In genomic region chr16:5422643-5423496, GRCh38 we compare ENCODE assay signal across 23 cellular contexts.
"Had no signal": no experiment of that assay in that cellular context is flagged by ENCODE, and none has a peak within 500 bp of the region (broad histone marks: within the 10 kb centered on the region; RNA-seq: fewer than 3 reads in every experiment).

No MANE protein-coding gene starts in this region.

- H3K4me3 Mint-ChIP-seq: immature natural killer cell; naive thymus-derived CD8-positive, alpha-beta T cell; nephron progenitor cell; stimulated activated memory B cell treated with anti-CD40 and anti-IgM and Interleukin-4, amounts not matched to agents 10 μg/mL and 1 μg/mL and 100 μg/mL, for 72 hours had no signal

- H3K36me3 Mint-ChIP-seq: immature natural killer cell; naive thymus-derived CD8-positive, alpha-beta T cell; stimulated activated memory B cell treated with anti-CD40 and anti-IgM and Interleukin-4, amounts not matched to agents 10 μg/mL and 1 μg/mL and 100 μg/mL, for 72 hours had no signal

- H3K27ac ChIP-seq: dorsolateral prefrontal cortex, lower lobe of right lung, prostate gland, right atrium auricular region, sigmoid colon, thoracic aorta, tibial nerve, upper lobe of right lung, uterus had no signal

- FAIRE-seq: frontal cortex had no signal

- H3K4me3 ChIP-seq: dorsolateral prefrontal cortex, lower lobe of right lung, prostate gland, right atrium auricular region, sigmoid colon, thoracic aorta, tibial nerve, upper lobe of right lung, uterus had no signal

- H3K27me3 Mint-ChIP-seq: stimulated activated memory B cell treated with anti-CD40 and anti-IgM and Interleukin-4, amounts not matched to agents 10 μg/mL and 1 μg/mL and 100 μg/mL, for 72 hours had no signal

- H3K27me3 ChIP-seq: right atrium auricular region, sigmoid colon, tibial nerve, upper lobe of right lung, uterus had no signal

- DNase-seq: dorsolateral prefrontal cortex; effector CD4-positive, alpha-beta T cell; hypothalamus; immature natural killer cell; islet precursor cell; kidney glomerular epithelial cell; left colon; left ventricle myocardium superior; lower lobe of right lung; naive thymus-derived CD8-positive, alpha-beta T cell; nephron progenitor cell; sigmoid colon; stimulated activated CD4-positive, alpha-beta T cell treated with anti-CD3 and anti-CD28 coated beads, Interleukin-2, amount 100 ng/mL, for 24 hours; stimulated activated CD4-positive, alpha-beta T cell treated with anti-CD3 and anti-CD28 coated beads, Interleukin-4, amount 100 ng/mL, for 4 hours; stimulated activated naive CD8-positive, alpha-beta T cell treated with anti-CD3 and anti-CD28 coated beads, Interleukin-15, Interleukin-2, amounts not matched to agents 100 U/mL and 50 U/mL, for 24 hours; upper lobe of right lung; uterus had no signal

- H3K27ac Mint-ChIP-seq: immature natural killer cell; naive thymus-derived CD8-positive, alpha-beta T cell; nephron progenitor cell; stimulated activated memory B cell treated with anti-CD40 and anti-IgM and Interleukin-4, amounts not matched to agents 10 μg/mL and 1 μg/mL and 100 μg/mL, for 72 hours had no signal

- H3K36me3 ChIP-seq: lower lobe of right lung, prostate gland, right atrium auricular region, sigmoid colon, thoracic aorta, tibial nerve, upper lobe of right lung, uterus had no signal

- ATAC-seq: left colon; left ventricle myocardium superior; lower lobe of right lung; naive thymus-derived CD8-positive, alpha-beta T cell; stimulated activated memory B cell treated with anti-CD40 and anti-IgM and Interleukin-4, amounts not matched to agents 10 μg/mL and 1 μg/mL and 100 μg/mL, for 72 hours; stimulated activated naive CD8-positive, alpha-beta T cell treated with anti-CD3 and anti-CD28 coated beads, Interleukin-15, Interleukin-2, amounts not matched to agents 100 U/mL and 50 U/mL, for 24 hours; upper lobe of right lung had no signal

- H3K4me1 ChIP-seq: lower lobe of right lung, prostate gland, right atrium auricular region, sigmoid colon, tibial nerve, upper lobe of right lung, uterus had no signal

- H3K4me1 Mint-ChIP-seq: immature natural killer cell; naive thymus-derived CD8-positive, alpha-beta T cell; stimulated activated memory B cell treated with anti-CD40 and anti-IgM and Interleukin-4, amounts not matched to agents 10 μg/mL and 1 μg/mL and 100 μg/mL, for 72 hours had no signal

- H3K9me3 ChIP-seq: lower lobe of right lung, prostate gland, right atrium auricular region, sigmoid colon, thoracic aorta, upper lobe of right lung, uterus had no signal
